Comparison of ENCODE assay signal across 1 cellular context in the genomic region with DNA sequence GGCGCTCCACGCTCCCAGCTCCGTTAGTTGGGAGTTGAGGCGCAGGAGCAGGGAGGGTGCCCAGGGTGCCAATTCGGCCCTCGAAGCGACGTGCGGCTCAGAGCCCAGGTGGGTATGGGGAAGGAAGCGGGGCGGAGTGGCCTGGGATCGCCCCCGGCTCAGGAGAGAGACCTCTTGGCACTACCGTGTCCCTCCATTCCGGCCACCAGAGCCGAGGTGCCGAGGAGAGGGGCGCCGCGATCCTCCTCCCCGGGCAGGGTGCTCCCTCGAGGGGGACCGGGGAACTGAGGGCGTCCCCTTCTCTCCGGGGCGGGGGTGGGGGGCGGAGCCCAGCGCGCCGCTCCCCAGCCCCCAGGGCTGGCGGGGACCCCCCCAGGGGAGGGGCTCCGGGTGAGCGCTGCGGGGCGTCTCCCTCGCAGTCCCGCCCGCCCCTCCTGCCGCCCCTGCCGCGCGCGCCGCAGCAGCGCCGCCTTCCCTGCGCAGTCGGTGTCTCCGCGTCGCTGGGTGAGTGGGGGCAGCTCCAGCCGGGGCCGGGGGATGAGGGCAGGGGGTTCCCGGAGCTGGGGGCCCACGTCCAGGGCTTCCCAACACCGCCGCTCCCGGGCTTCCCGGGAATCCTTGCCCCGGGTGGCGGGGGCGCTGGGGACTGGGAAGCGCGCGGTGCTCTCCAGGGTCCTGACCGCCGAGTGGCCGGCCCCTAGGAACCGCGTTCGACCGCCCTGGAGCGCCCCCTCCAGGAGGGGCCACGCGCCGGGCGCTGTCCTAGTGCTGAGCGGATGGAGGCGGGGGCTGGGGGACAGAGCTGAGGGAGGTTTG.
TF ChIP-seq lines count a peak whose summit lies in the region.

A gene (plus strand): TSS at position 480 of the 816 bp plus-strand sequence. CDS start 2,408 bp downstream, outside the sequence.

TF ChIP-seq in HEK293, 187 proteins besides CTCF, POLR2A, EP300 and RAD21 (continued from another document and continues in another):
- TF ChIP-seq ZXDB (tag by site-specific recombination; IDR thresholded peaks at IDR 0.05), result peak; percentile 51; the same call in 1 of the 2 replicates
- peak; percentile 50; the same call in 1 of the 2 replicates for TF ChIP-seq ZNF2 (tag by site-specific recombination; IDR thresholded peaks at IDR 0.05)
- TF ChIP-seq, protein P1, sequence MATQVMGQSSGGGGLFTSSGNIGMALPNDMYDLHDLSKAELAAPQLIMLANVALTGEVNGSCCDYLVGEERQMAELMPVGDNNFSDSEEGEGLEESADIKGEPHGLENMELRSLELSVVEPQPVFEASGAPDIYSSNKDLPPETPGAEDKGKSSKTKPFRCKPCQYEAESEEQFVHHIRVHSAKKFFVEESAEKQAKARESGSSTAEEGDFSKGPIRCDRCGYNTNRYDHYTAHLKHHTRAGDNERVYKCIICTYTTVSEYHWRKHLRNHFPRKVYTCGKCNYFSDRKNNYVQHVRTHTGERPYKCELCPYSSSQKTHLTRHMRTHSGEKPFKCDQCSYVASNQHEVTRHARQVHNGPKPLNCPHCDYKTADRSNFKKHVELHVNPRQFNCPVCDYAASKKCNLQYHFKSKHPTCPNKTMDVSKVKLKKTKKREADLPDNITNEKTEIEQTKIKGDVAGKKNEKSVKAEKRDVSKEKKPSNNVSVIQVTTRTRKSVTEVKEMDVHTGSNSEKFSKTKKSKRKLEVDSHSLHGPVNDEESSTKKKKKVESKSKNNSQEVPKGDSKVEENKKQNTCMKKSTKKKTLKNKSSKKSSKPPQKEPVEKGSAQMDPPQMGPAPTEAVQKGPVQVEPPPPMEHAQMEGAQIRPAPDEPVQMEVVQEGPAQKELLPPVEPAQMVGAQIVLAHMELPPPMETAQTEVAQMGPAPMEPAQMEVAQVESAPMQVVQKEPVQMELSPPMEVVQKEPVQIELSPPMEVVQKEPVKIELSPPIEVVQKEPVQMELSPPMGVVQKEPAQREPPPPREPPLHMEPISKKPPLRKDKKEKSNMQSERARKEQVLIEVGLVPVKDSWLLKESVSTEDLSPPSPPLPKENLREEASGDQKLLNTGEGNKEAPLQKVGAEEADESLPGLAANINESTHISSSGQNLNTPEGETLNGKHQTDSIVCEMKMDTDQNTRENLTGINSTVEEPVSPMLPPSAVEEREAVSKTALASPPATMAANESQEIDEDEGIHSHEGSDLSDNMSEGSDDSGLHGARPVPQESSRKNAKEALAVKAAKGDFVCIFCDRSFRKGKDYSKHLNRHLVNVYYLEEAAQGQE (tag by site-specific recombination; IDR thresholded peaks at IDR 0.05), result peak; percentile 100
- TF ChIP-seq, protein P2, sequence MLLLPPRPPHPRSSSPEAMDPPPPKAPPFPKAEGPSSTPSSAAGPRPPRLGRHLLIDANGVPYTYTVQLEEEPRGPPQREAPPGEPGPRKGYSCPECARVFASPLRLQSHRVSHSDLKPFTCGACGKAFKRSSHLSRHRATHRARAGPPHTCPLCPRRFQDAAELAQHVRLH (tag by site-specific recombination; IDR thresholded peaks at IDR 0.05), result 0 out of 2 replicates have a peak, but pooled peaks have one; percentile 16
- TF ChIP-seq ZNF654 (tag by site-specific recombination; IDR thresholded peaks at IDR 0.05; ENCODE audit: low read depth), result 0 out of 2 replicates have a peak, but pooled peaks have one; percentile 11
- peak; percentile 84 for TF ChIP-seq ZBTB48 (tag by site-specific recombination; IDR thresholded peaks at IDR 0.05)
- TF ChIP-seq ZNF394 (tag by site-specific recombination; IDR thresholded peaks at IDR 0.05; ENCODE audit: borderline replicate concordance), result 0 out of 2 replicates have a peak, but pooled peaks have one; percentile 10
- 0 out of 2 replicates have a peak, but pooled peaks have one; percentile 32 for TF ChIP-seq ZNF660 (tag by site-specific recombination; IDR thresholded peaks at IDR 0.05)
- TF ChIP-seq ZNF121 (tag by site-specific recombination; IDR thresholded peaks at IDR 0.05), result no peak
- TF ChIP-seq, protein P3, sequence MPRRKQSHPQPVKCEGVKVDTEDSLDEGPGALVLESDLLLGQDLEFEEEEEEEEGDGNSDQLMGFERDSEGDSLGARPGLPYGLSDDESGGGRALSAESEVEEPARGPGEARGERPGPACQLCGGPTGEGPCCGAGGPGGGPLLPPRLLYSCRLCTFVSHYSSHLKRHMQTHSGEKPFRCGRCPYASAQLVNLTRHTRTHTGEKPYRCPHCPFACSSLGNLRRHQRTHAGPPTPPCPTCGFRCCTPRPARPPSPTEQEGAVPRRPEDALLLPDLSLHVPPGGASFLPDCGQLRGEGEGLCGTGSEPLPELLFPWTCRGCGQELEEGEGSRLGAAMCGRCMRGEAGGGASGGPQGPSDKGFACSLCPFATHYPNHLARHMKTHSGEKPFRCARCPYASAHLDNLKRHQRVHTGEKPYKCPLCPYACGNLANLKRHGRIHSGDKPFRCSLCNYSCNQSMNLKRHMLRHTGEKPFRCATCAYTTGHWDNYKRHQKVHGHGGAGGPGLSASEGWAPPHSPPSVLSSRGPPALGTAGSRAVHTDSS (tag by site-specific recombination; IDR thresholded peaks at IDR 0.05), result no peak
- no peak for TF ChIP-seq ZFP41 (tag by site-specific recombination; IDR thresholded peaks at IDR 0.05; ENCODE audit: borderline replicate concordance)
- TF ChIP-seq ZBTB20 (tag by site-specific recombination; IDR thresholded peaks at IDR 0.05), result peak; percentile 51; the same call in 1 of the 2 replicates
- TF ChIP-seq ZNF561 (tag by site-specific recombination; IDR thresholded peaks at IDR 0.05; ENCODE audit: borderline replicate concordance), result 0 out of 2 replicates have a peak, but pooled peaks have one; percentile 21
- TF ChIP-seq, protein P4, sequence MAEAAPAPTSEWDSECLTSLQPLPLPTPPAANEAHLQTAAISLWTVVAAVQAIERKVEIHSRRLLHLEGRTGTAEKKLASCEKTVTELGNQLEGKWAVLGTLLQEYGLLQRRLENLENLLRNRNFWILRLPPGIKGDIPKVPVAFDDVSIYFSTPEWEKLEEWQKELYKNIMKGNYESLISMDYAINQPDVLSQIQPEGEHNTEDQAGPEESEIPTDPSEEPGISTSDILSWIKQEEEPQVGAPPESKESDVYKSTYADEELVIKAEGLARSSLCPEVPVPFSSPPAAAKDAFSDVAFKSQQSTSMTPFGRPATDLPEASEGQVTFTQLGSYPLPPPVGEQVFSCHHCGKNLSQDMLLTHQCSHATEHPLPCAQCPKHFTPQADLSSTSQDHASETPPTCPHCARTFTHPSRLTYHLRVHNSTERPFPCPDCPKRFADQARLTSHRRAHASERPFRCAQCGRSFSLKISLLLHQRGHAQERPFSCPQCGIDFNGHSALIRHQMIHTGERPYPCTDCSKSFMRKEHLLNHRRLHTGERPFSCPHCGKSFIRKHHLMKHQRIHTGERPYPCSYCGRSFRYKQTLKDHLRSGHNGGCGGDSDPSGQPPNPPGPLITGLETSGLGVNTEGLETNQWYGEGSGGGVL (tag by site-specific recombination; IDR thresholded peaks at IDR 0.05), result peak; percentile 43; the same call in 1 of the 2 replicates
- TF ChIP-seq, protein P5, sequence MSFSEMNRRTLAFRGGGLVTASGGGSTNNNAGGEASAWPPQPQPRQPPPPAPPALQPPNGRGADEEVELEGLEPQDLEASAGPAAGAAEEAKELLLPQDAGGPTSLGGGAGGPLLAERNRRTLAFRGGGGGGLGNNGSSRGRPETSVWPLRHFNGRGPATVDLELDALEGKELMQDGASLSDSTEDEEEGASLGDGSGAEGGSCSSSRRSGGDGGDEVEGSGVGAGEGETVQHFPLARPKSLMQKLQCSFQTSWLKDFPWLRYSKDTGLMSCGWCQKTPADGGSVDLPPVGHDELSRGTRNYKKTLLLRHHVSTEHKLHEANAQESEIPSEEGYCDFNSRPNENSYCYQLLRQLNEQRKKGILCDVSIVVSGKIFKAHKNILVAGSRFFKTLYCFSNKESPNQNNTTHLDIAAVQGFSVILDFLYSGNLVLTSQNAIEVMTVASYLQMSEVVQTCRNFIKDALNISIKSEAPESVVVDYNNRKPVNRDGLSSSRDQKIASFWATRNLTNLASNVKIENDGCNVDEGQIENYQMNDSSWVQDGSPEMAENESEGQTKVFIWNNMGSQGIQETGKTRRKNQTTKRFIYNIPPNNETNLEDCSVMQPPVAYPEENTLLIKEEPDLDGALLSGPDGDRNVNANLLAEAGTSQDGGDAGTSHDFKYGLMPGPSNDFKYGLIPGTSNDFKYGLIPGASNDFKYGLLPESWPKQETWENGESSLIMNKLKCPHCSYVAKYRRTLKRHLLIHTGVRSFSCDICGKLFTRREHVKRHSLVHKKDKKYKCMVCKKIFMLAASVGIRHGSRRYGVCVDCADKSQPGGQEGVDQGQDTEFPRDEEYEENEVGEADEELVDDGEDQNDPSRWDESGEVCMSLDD (tag by site-specific recombination; IDR thresholded peaks at IDR 0.05), result peak; percentile 58; the same call in 1 of the 2 replicates
- TF ChIP-seq, protein P6, sequence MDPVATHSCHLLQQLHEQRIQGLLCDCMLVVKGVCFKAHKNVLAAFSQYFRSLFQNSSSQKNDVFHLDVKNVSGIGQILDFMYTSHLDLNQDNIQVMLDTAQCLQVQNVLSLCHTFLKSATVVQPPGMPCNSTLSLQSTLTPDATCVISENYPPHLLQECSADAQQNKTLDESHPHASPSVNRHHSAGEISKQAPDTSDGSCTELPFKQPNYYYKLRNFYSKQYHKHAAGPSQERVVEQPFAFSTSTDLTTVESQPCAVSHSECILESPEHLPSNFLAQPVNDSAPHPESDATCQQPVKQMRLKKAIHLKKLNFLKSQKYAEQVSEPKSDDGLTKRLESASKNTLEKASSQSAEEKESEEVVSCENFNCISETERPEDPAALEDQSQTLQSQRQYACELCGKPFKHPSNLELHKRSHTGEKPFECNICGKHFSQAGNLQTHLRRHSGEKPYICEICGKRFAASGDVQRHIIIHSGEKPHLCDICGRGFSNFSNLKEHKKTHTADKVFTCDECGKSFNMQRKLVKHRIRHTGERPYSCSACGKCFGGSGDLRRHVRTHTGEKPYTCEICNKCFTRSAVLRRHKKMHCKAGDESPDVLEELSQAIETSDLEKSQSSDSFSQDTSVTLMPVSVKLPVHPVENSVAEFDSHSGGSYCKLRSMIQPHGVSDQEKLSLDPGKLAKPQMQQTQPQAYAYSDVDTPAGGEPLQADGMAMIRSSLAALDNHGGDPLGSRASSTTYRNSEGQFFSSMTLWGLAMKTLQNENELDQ (tag by site-specific recombination; IDR thresholded peaks at IDR 0.05; ENCODE audit: low read depth), result no peak
- TF ChIP-seq, protein P7, sequence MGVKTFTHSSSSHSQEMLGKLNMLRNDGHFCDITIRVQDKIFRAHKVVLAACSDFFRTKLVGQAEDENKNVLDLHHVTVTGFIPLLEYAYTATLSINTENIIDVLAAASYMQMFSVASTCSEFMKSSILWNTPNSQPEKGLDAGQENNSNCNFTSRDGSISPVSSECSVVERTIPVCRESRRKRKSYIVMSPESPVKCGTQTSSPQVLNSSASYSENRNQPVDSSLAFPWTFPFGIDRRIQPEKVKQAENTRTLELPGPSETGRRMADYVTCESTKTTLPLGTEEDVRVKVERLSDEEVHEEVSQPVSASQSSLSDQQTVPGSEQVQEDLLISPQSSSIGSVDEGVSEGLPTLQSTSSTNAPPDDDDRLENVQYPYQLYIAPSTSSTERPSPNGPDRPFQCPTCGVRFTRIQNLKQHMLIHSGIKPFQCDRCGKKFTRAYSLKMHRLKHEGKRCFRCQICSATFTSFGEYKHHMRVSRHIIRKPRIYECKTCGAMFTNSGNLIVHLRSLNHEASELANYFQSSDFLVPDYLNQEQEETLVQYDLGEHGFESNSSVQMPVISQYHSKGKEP (tag by site-specific recombination; IDR thresholded peaks at IDR 0.05), result no peak
- TF ChIP-seq, protein P8, sequence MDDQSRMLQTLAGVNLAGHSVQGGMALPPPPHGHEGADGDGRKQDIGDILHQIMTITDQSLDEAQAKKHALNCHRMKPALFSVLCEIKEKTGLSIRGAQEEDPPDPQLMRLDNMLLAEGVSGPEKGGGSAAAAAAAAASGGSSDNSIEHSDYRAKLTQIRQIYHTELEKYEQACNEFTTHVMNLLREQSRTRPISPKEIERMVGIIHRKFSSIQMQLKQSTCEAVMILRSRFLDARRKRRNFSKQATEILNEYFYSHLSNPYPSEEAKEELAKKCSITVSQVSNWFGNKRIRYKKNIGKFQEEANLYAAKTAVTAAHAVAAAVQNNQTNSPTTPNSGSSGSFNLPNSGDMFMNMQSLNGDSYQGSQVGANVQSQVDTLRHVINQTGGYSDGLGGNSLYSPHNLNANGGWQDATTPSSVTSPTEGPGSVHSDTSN (CRISPR knock-in tag; IDR thresholded peaks at IDR 0.05), result peak; percentile 92
- no peak for TF ChIP-seq ZNF549 (tag by site-specific recombination; IDR thresholded peaks at IDR 0.05)
- TF ChIP-seq ZNF670 (tag by site-specific recombination; IDR thresholded peaks at IDR 0.05; ENCODE audit: low read depth), result no peak
- TF ChIP-seq ZNF555 (tag by site-specific recombination; conservative IDR thresholded peaks at IDR 0.05), result no peak
- TF ChIP-seq, protein P9, sequence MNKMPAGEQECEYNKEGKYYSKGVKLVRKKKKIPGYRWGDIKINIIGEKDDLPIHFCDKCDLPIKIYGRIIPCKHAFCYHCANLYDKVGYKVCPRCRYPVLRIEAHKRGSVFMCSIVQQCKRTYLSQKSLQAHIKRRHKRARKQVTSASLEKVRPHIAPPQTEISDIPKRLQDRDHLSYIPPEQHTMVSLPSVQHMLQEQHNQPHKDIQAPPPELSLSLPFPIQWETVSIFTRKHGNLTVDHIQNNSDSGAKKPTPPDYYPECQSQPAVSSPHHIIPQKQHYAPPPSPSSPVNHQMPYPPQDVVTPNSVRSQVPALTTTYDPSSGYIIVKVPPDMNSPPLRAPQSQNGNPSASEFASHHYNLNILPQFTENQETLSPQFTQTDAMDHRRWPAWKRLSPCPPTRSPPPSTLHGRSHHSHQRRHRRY (tag by site-specific recombination; IDR thresholded peaks at IDR 0.05), result no peak
- peak; percentile 62; the same call in 1 of the 2 replicates for TF ChIP-seq ZNF76 (tag by site-specific recombination; IDR thresholded peaks at IDR 0.05; ENCODE audit: borderline replicate concordance, low read depth)
- TF ChIP-seq ZSCAN30 (tag by site-specific recombination; IDR thresholded peaks at IDR 0.05), result peak; percentile 55; the same call in 1 of the 2 replicates
- no peak for TF ChIP-seq ZNF830 (tag by site-specific recombination; IDR thresholded peaks at IDR 0.05; ENCODE audit: low read depth)
- peak; percentile 72; the same call in 1 of the 2 replicates for TF ChIP-seq KLF8 (tag by site-specific recombination; IDR thresholded peaks at IDR 0.05)
- TF ChIP-seq HOXC10 (CRISPR knock-in tag; IDR thresholded peaks at IDR 0.05), result 0 out of 2 replicates have a peak, but pooled peaks have one; percentile 41
- TF ChIP-seq MEIS1 (CRISPR knock-in tag; IDR thresholded peaks at IDR 0.05; ENCODE audit: borderline replicate concordance), result peak; percentile 75; the same call in 1 of the 2 replicates
- TF ChIP-seq ZNF324 (tag by site-specific recombination; IDR thresholded peaks at IDR 0.05), result peak; percentile 62; the same call in 1 of the 2 replicates
- no peak for TF ChIP-seq KLF7 (tag by site-specific recombination; IDR thresholded peaks at IDR 0.05; ENCODE audit: borderline replicate concordance)
- TF ChIP-seq, protein P10, sequence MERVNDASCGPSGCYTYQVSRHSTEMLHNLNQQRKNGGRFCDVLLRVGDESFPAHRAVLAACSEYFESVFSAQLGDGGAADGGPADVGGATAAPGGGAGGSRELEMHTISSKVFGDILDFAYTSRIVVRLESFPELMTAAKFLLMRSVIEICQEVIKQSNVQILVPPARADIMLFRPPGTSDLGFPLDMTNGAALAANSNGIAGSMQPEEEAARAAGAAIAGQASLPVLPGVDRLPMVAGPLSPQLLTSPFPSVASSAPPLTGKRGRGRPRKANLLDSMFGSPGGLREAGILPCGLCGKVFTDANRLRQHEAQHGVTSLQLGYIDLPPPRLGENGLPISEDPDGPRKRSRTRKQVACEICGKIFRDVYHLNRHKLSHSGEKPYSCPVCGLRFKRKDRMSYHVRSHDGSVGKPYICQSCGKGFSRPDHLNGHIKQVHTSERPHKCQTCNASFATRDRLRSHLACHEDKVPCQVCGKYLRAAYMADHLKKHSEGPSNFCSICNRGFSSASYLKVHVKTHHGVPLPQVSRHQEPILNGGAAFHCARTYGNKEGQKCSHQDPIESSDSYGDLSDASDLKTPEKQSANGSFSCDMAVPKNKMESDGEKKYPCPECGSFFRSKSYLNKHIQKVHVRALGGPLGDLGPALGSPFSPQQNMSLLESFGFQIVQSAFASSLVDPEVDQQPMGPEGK (tag by site-specific recombination; IDR thresholded peaks at IDR 0.05), result peak; percentile 95
- no peak for TF ChIP-seq MZF1 (tag by site-specific recombination; IDR thresholded peaks at IDR 0.05; ENCODE audit: borderline replicate concordance)
